ENCODE assay signal across 11 cellular contexts in genomic region chr17:41417576-41418015, GRCh38. TPM values are rescaled to one million over a fixed set of nuclear protein-coding genes. Genes with fewer than 3 reads are reported as not detected.
DNase-seq lines count a peak whose midpoint lies in the region; ATAC-seq, FAIRE-seq and TF ChIP-seq lines count a peak whose summit lies in the region.
"Had no signal": no experiment of that assay in that cellular context is flagged by ENCODE, and none has a peak within 500 bp of the region (broad histone marks: within the 10 kb centered on the region; RNA-seq: fewer than 3 reads in every experiment).

No MANE protein-coding gene starts in this region.

- H3K36me3 ChIP-seq in GM23248 (ENCODE audit: low read depth): no peaks in the 10 kb centered on the region
- H3K36me3 ChIP-seq in keratinocyte (ENCODE audit: control insufficient read depth in 2 of 2, extremely low read depth in 1 of 2, insufficient read depth in 2 of 2, low read length in 2 of 2): no peaks in the 10 kb centered on the region

- intact Hi-C loops in CD14-positive monocyte (cut with micrococcal nuclease): no loop called here

- peaks cover 48% of the 10 kb centered on the region for H3K4me1 ChIP-seq in GM23248 (ENCODE audit: insufficient read depth)
- peaks cover 48% of the 10 kb centered on the region for H3K4me1 ChIP-seq in keratinocyte (ENCODE audit: control insufficient read depth, extremely low read depth, insufficient read depth, low read length)

- no peaks in the 10 kb centered on the region for H3K9me3 ChIP-seq in GM23248 (ENCODE audit: low read depth)
- H3K9me3 ChIP-seq in T-helper 17 cell (ENCODE audit: control insufficient read depth, low read length, poor library complexity, severe bottlenecking): no peaks in the 10 kb centered on the region
- no peaks in the 10 kb centered on the region for H3K9me3 ChIP-seq in keratinocyte (ENCODE audit: control insufficient read depth, low read depth, low read length)

- H3K4me1 Mint-ChIP-seq in CD14-positive monocyte (peaks cover 7% of the 10 kb centered on the region), T-helper 17 cell (peaks cover 16% of the 10 kb centered on the region)
- H3K4me1 Mint-ChIP-seq in activated CD4-positive, alpha-beta memory T cell treated with anti-CD3 and anti-CD28 coated beads, Interleukin-2, amount 10 ng/mL, durations not matched to agents 7 days and 5 days: no peaks in the 10 kb centered on the region

- no peaks in the 10 kb centered on the region for H3K79me2 ChIP-seq in GM23248 (ENCODE audit: insufficient read depth)
- no peaks in the 10 kb centered on the region for H3K79me2 ChIP-seq in keratinocyte (ENCODE audit: control insufficient read depth, insufficient read depth, low read length)

- POLR2A ChIA-PET in activated CD4-positive, alpha-beta memory T cell treated with anti-CD3 and anti-CD28 coated beads, Interleukin-2, amount 10 ng/mL, durations not matched to agents 7 days and 5 days (lab: Charles Lee): interaction anchor here (0.8 kb wide), 1 partner anchor 10 kb away, joined by 3 read pairs; no protein-coding TSS in a partner anchor

- H3K36me3 Mint-ChIP-seq in CD14-positive monocyte: no peaks in the 10 kb centered on the region
- peaks cover 9% of the 10 kb centered on the region for H3K36me3 Mint-ChIP-seq in T-helper 17 cell (ENCODE audit: low read depth)
- H3K36me3 Mint-ChIP-seq in activated CD4-positive, alpha-beta memory T cell treated with anti-CD3 and anti-CD28 coated beads, Interleukin-2, amount 10 ng/mL, durations not matched to agents 7 days and 5 days (ENCODE audit: low read depth): no peaks in the 10 kb centered on the region
- H3K36me3 Mint-ChIP-seq: brain had no signal

- TF ChIP-seq CTCF in CD14-positive monocyte (IDR thresholded peaks at IDR 0.05) (peak; percentile 63), keratinocyte (optimal IDR thresholded peaks at IDR 0.05 in 1 of 3, IDR thresholded peaks at IDR 0.05 in 1 of 3, conservative IDR thresholded peaks at IDR 0.05 in 1 of 3; ENCODE audit: extremely low read depth in 1 of 3, insufficient read depth in 2 of 3, low read length in 3 of 3) (peak; percentile 64 to 80 (median 74))

- no peak overlapping the region for H3K9ac ChIP-seq in GM23248
- H3K9ac ChIP-seq in keratinocyte (ENCODE audit: control insufficient read depth, extremely low read depth, insufficient read depth, low read length): no peak overlapping the region

- no peaks in the 10 kb centered on the region for H3F3A ChIP-seq in GM23248 (ENCODE audit: insufficient read depth)

- H3K27ac ChIP-seq in GM23248: no peak overlapping the region
- peak overlapping the region; percentile 11 for H3K27ac ChIP-seq in keratinocyte (ENCODE audit: control insufficient read depth, insufficient read depth, low read length)

- DNase-seq in CD14-positive monocyte (ENCODE audit: low spot score): no peak
- DNase-seq in GM23248: no peak
- no peak for DNase-seq in T-helper 17 cell
- no peak for DNase-seq in keratinocyte (ENCODE audit: low read depth, low spot score)
- DNase-seq in activated CD4-positive, alpha-beta memory T cell treated with anti-CD3 and anti-CD28 coated beads, Interleukin-2, amount 10 ng/mL, durations not matched to agents 7 days and 5 days: no peak
- no peak for DNase-seq in DMS79 (lab: John Stamatoyannopoulos, UW)
- no peak for DNase-seq in glomerular visceral epithelial cell (ENCODE audit: extremely low spot score)

- peaks cover 8 to 9% (median 8%) of the 10 kb centered on the region in 3 donors for H3K27me3 Mint-ChIP-seq in CD14-positive monocyte (ENCODE audit: low read depth in 3 of 3)
- H3K27me3 Mint-ChIP-seq in T-helper 17 cell: peaks cover 12% of the 10 kb centered on the region
- H3K27me3 Mint-ChIP-seq in activated CD4-positive, alpha-beta memory T cell treated with anti-CD3 and anti-CD28 coated beads, Interleukin-2, amount 10 ng/mL, durations not matched to agents 7 days and 5 days: no peaks in the 10 kb centered on the region

- H3K27me3 ChIP-seq in GM23248 (replicated peaks; ENCODE audit: insufficient read depth) (no peaks in the 10 kb centered on the region), keratinocyte (ENCODE audit: control insufficient read depth, extremely low read depth, insufficient read depth, low read length) (no peaks in the 10 kb centered on the region)

- peaks cover 2% of the 10 kb centered on the region for H3K9me1 ChIP-seq in keratinocyte (ENCODE audit: control insufficient read depth, extremely low read depth, insufficient read depth, low read length)

- FAIRE-seq in keratinocyte (lab: Jason Lieb, UNC): peak; percentile 46

- CTCF ChIA-PET in activated CD4-positive, alpha-beta memory T cell treated with anti-CD3 and anti-CD28 coated beads, Interleukin-2, amount 10 ng/mL, durations not matched to agents 7 days and 5 days (lab: Charles Lee): interaction anchor here (1.0 to 1.4 kb wide), 3 partner anchors 14 to 109 kb away, joined by 3 to 4 read pairs (median 3); partner anchors contain the start of gene KRTAP16-1

- H3K27ac Mint-ChIP-seq in CD14-positive monocyte (no peak overlapping the region), T-helper 17 cell (peak overlapping the region; percentile 65)
- no peak overlapping the region for H3K27ac Mint-ChIP-seq in activated CD4-positive, alpha-beta memory T cell treated with anti-CD3 and anti-CD28 coated beads, Interleukin-2, amount 10 ng/mL, durations not matched to agents 7 days and 5 days
- H3K27ac Mint-ChIP-seq: brain had no signal

- H4K20me1 ChIP-seq in GM23248 (ENCODE audit: insufficient read depth) (no peaks in the 10 kb centered on the region), keratinocyte (ENCODE audit: control insufficient read depth, extremely low read depth, insufficient read depth, low read length) (no peaks in the 10 kb centered on the region)

- H3K4me3 Mint-ChIP-seq in CD14-positive monocyte (no peak overlapping the region), T-helper 17 cell (no peak overlapping the region)
- H3K4me3 Mint-ChIP-seq in activated CD4-positive, alpha-beta memory T cell treated with anti-CD3 and anti-CD28 coated beads, Interleukin-2, amount 10 ng/mL, durations not matched to agents 7 days and 5 days: no peak overlapping the region
- H3K4me3 Mint-ChIP-seq: brain had no signal

- in situ Hi-C loops in GM23248 (cut with MboI): no loop called here

- dilution Hi-C loops in keratinocyte (cut with MboI; ENCODE audit: extremely low pct_ligation_motif_present, low sequenced_read_pairs): no loop called here

- WGBS in GM23248 (ENCODE audit: low coverage in 1 of 2, low lambda C conversion rate in 2 of 2, missing lambda C conversion rate in 2 of 2), 2 experiments: 23 to 27% methylated on average over 4 of the region's 4 CpGs

- ATAC-seq in T-helper 17 cell (no peak), HG02763 (IDR thresholded peaks at IDR 0.05; ENCODE audit: unreplicated experiment) (no peak)

- H2AFZ ChIP-seq in GM23248: no peak overlapping the region
- H2AFZ ChIP-seq in keratinocyte (ENCODE audit: control insufficient read depth, low read length): no peak overlapping the region

- H3K9me2 ChIP-seq in GM23248 (ENCODE audit: insufficient read depth): no peaks in the 10 kb centered on the region

- H3K4me3 ChIP-seq in GM23248 (no peak overlapping the region), keratinocyte (ENCODE audit: control insufficient read depth in 2 of 3, extremely low read depth in 1 of 3, insufficient read depth in 2 of 3, low read depth in 1 of 3, low read length in 3 of 3) (no peak overlapping the region)

- no peaks in the 10 kb centered on the region for H3K9me3 Mint-ChIP-seq in CD14-positive monocyte
- no peaks in the 10 kb centered on the region for H3K9me3 Mint-ChIP-seq in activated CD4-positive, alpha-beta memory T cell treated with anti-CD3 and anti-CD28 coated beads, Interleukin-2, amount 10 ng/mL, durations not matched to agents 7 days and 5 days
- H3K9me3 Mint-ChIP-seq: brain had no signal

- H3K4me2 ChIP-seq in GM23248 (ENCODE audit: unreplicated experiment) (peak overlapping the region; percentile 8), keratinocyte (ENCODE audit: control insufficient read depth, extremely low read depth, insufficient read depth, low read depth, low read length) (peak overlapping the region; percentile 29)

RNA-seq across cellular contexts. Expression of gene KRT37, which starts 6.8 kb away (rescaled TPM):
- polyA plus RNA-seq in CD14-positive monocyte (not detected), GM23248 (2016; fragmentation: Nextera tagmentation; extraction: Ambion mirVana) (not detected in 2 replicates), keratinocyte (0.03 to 0.08 TPM (median 0.04 TPM) in 3 replicates)
- not detected in 2 replicates for total RNA-seq in GM23248 (2014; rRNA removed; shearing (Covaris generic))
- not detected for total RNA-seq in T-helper 17 cell
- 0.54 TPM for polyA plus RNA-seq in keratinocyte (2011; ENCODE audit: low read depth)
- polyA plus RNA-seq in keratinocyte (2011; cell fraction: cytosol; rRNA removed): 0.06 and 0.08 TPM in 2 replicates
- not detected in 2 replicates for polyA plus RNA-seq in keratinocyte (2011; cell fraction: nucleus; rRNA removed)
- polyA plus RNA-seq in keratinocyte (2012; ENCODE audit: low replicate concordance): 0.13 and 1.1 TPM in 2 replicates
- 1.0 TPM in 1 of 3 replicates, not detected in the others for polyA minus RNA-seq in keratinocyte
- not detected for polyA minus RNA-seq in keratinocyte (2011; cell fraction: cytosol; rRNA and poly(A)+ RNA removed)
- not detected in 2 replicates for polyA minus RNA-seq in keratinocyte (2011; cell fraction: nucleus; rRNA and poly(A)+ RNA removed)
- total RNA-seq in activated CD4-positive, alpha-beta memory T cell treated with anti-CD3 and anti-CD28 coated beads, Interleukin-2, amount 10 ng/mL, durations not matched to agents 7 days and 5 days: not detected
- total RNA-seq: myocyte; T-helper 2 cell treated with Interferon-gamma antibody and Interleukin-4, amounts not matched to agents 100 ng/mL and 5 ng/mL, for 36 hours had no signal

RNA-seq across cellular contexts. Expression of gene KRT31, which starts 20.2 kb away (rescaled TPM):
- polyA plus RNA-seq in CD14-positive monocyte (not detected), GM23248 (2016; fragmentation: Nextera tagmentation; extraction: Ambion mirVana) (not detected in 2 replicates), keratinocyte (20.5 to 45.2 TPM (median 24.9 TPM) in 3 replicates)
- not detected in 2 replicates for total RNA-seq in GM23248 (2014; rRNA removed; shearing (Covaris generic))
- total RNA-seq in T-helper 17 cell: not detected
- polyA plus RNA-seq in keratinocyte (2011; ENCODE audit: low read depth): 36.3 TPM
- 18.3 and 32.3 TPM in 2 replicates for polyA plus RNA-seq in keratinocyte (2011; cell fraction: cytosol; rRNA removed)
- polyA plus RNA-seq in keratinocyte (2011; cell fraction: nucleus; rRNA removed): 21.8 and 23.4 TPM in 2 replicates
- 59.4 and 64.5 TPM in 2 replicates for polyA plus RNA-seq in keratinocyte (2012; ENCODE audit: low replicate concordance)
- 40.6 to 89.9 TPM (median 51.7 TPM) in 3 replicates for polyA minus RNA-seq in keratinocyte
- 48.3 TPM for polyA minus RNA-seq in keratinocyte (2011; cell fraction: cytosol; rRNA and poly(A)+ RNA removed)
- polyA minus RNA-seq in keratinocyte (2011; cell fraction: nucleus; rRNA and poly(A)+ RNA removed): 12.6 and 18.7 TPM in 2 replicates
- total RNA-seq in activated CD4-positive, alpha-beta memory T cell treated with anti-CD3 and anti-CD28 coated beads, Interleukin-2, amount 10 ng/mL, durations not matched to agents 7 days and 5 days: not detected
- total RNA-seq: T-helper 2 cell treated with Interferon-gamma antibody and Interleukin-4, amounts not matched to agents 100 ng/mL and 5 ng/mL, for 36 hours had no signal

RNA-seq across cellular contexts. Expression of gene KRT38, which starts 23.2 kb away (rescaled TPM):
- polyA plus RNA-seq in CD14-positive monocyte (not detected), GM23248 (2016; fragmentation: Nextera tagmentation; extraction: Ambion mirVana) (not detected in 2 replicates), keratinocyte (not detected in 3 replicates)
- not detected in 2 replicates for total RNA-seq in GM23248 (2014; rRNA removed; shearing (Covaris generic))
- total RNA-seq in T-helper 17 cell: not detected
- polyA plus RNA-seq in keratinocyte (2011; ENCODE audit: low read depth): not detected
- not detected in 2 replicates for polyA plus RNA-seq in keratinocyte (2011; cell fraction: cytosol; rRNA removed)
- not detected in 2 replicates for polyA plus RNA-seq in keratinocyte (2011; cell fraction: nucleus; rRNA removed)
- polyA plus RNA-seq in keratinocyte (2012; ENCODE audit: low replicate concordance): not detected in 2 replicates
- polyA minus RNA-seq in keratinocyte: not detected in 3 replicates
- not detected for polyA minus RNA-seq in keratinocyte (2011; cell fraction: cytosol; rRNA and poly(A)+ RNA removed)
- not detected in 2 replicates for polyA minus RNA-seq in keratinocyte (2011; cell fraction: nucleus; rRNA and poly(A)+ RNA removed)
- total RNA-seq in activated CD4-positive, alpha-beta memory T cell treated with anti-CD3 and anti-CD28 coated beads, Interleukin-2, amount 10 ng/mL, durations not matched to agents 7 days and 5 days: not detected
- total RNA-seq: myocyte; T-helper 2 cell treated with Interferon-gamma antibody and Interleukin-4, amounts not matched to agents 100 ng/mL and 5 ng/mL, for 36 hours had no signal

RNA-seq across cellular contexts. Expression of gene KRT34, which starts 35.5 kb away (rescaled TPM):
- polyA plus RNA-seq in CD14-positive monocyte: not detected
- total RNA-seq in GM23248 (2014; rRNA removed; shearing (Covaris generic)): 73.5 and 77.8 TPM in 2 replicates
- polyA plus RNA-seq in GM23248 (2016; fragmentation: Nextera tagmentation; extraction: Ambion mirVana): 39.8 and 42.2 TPM in 2 replicates
- not detected for total RNA-seq in T-helper 17 cell
- polyA plus RNA-seq in keratinocyte: 4.4 to 4.8 TPM (median 4.6 TPM) in 3 replicates
- polyA plus RNA-seq in keratinocyte (2011; ENCODE audit: low read depth): 68.2 TPM
- polyA plus RNA-seq in keratinocyte (2011; cell fraction: cytosol; rRNA removed): 5.4 and 6.3 TPM in 2 replicates
- 8.0 and 8.4 TPM in 2 replicates for polyA plus RNA-seq in keratinocyte (2011; cell fraction: nucleus; rRNA removed)
- polyA plus RNA-seq in keratinocyte (2012; ENCODE audit: low replicate concordance): 3.9 and 45.5 TPM in 2 replicates
- 2.2 to 4.2 TPM (median 3.2 TPM) in 3 replicates for polyA minus RNA-seq in keratinocyte
- polyA minus RNA-seq in keratinocyte (2011; cell fraction: cytosol; rRNA and poly(A)+ RNA removed): 3.3 TPM
- 2.9 and 3.3 TPM in 2 replicates for polyA minus RNA-seq in keratinocyte (2011; cell fraction: nucleus; rRNA and poly(A)+ RNA removed)
- total RNA-seq in activated CD4-positive, alpha-beta memory T cell treated with anti-CD3 and anti-CD28 coated beads, Interleukin-2, amount 10 ng/mL, durations not matched to agents 7 days and 5 days: not detected
- total RNA-seq: T-helper 2 cell treated with Interferon-gamma antibody and Interleukin-4, amounts not matched to agents 100 ng/mL and 5 ng/mL, for 36 hours had no signal

RNA-seq across cellular contexts. Expression of gene KRT33B, which starts 48.0 kb away (rescaled TPM):
- polyA plus RNA-seq in CD14-positive monocyte (not detected), GM23248 (2016; fragmentation: Nextera tagmentation; extraction: Ambion mirVana) (1.0 and 1.2 TPM in 2 replicates), keratinocyte (0.18 to 0.33 TPM (median 0.21 TPM) in 3 replicates)
- 0.25 and 0.76 TPM in 2 replicates for total RNA-seq in GM23248 (2014; rRNA removed; shearing (Covaris generic))
- total RNA-seq in T-helper 17 cell: not detected
- polyA plus RNA-seq in keratinocyte (2011; ENCODE audit: low read depth): 0.32 TPM
- 0.11 and 0.34 TPM in 2 replicates for polyA plus RNA-seq in keratinocyte (2011; cell fraction: cytosol; rRNA removed)
- 0.11 and 0.13 TPM in 2 replicates for polyA plus RNA-seq in keratinocyte (2011; cell fraction: nucleus; rRNA removed)
- polyA plus RNA-seq in keratinocyte (2012; ENCODE audit: low replicate concordance): 0.26 and 0.80 TPM in 2 replicates
- polyA minus RNA-seq in keratinocyte: 0.33 to 0.35 TPM in 2 of 3 replicates, not detected in the other
- not detected for polyA minus RNA-seq in keratinocyte (2011; cell fraction: cytosol; rRNA and poly(A)+ RNA removed)
- polyA minus RNA-seq in keratinocyte (2011; cell fraction: nucleus; rRNA and poly(A)+ RNA removed): 0.32 TPM in 1 of 2 replicates, not detected in the other
- not detected for total RNA-seq in activated CD4-positive, alpha-beta memory T cell treated with anti-CD3 and anti-CD28 coated beads, Interleukin-2, amount 10 ng/mL, durations not matched to agents 7 days and 5 days
- total RNA-seq: T-helper 2 cell treated with Interferon-gamma antibody and Interleukin-4, amounts not matched to agents 100 ng/mL and 5 ng/mL, for 36 hours had no signal
